30 cellular contexts compared by ENCODE assay signal in genomic region chr6:21171801-21172200, GRCh38.
"Had no signal": no experiment of that assay in that cellular context is flagged by ENCODE, and none has a peak within 500 bp of the region (broad histone marks: within the 10 kb centered on the region; RNA-seq: fewer than 3 reads in every experiment).

No MANE protein-coding gene starts in this region.

- H3K27ac ChIP-seq: colonic mucosa, dorsolateral prefrontal cortex, gastroesophageal sphincter, heart left ventricle, neutrophil, pancreas, thyroid gland, upper lobe of right lung had no signal

- H3K4me1 Mint-ChIP-seq: activated CD4-positive, alpha-beta T cell treated with anti-CD3 and anti-CD28 coated beads for 36 hours had no signal

- H3K27me3 ChIP-seq: colonic mucosa, dorsolateral prefrontal cortex, gastroesophageal sphincter, heart left ventricle, neutrophil, pancreas, thyroid gland, upper lobe of right lung had no signal

- ATAC-seq: activated CD4-positive, alpha-beta T cell treated with anti-CD3 and anti-CD28 coated beads for 36 hours; activated T-cell treated with anti-CD3 and anti-CD28 coated beads, Interleukin-2, amount 50 U/mL, for 4 hours; effector memory CD8-positive, alpha-beta T cell; esophagus mucosa; gastroesophageal sphincter; heart left ventricle; left colon; natural killer cell treated with Interleukin-12 subunit alpha and Interleukin-12 subunit beta and Interleukin-15 and Interleukin-18, amount 100 ng/mL, for 72 hours; pancreas; right cardiac atrium; upper lobe of right lung had no signal

- H3K36me3 ChIP-seq: colonic mucosa, gastroesophageal sphincter, heart left ventricle, neutrophil, pancreas, thyroid gland, upper lobe of right lung had no signal

- H3K4me1 ChIP-seq: colonic mucosa, gastroesophageal sphincter, pancreas, thyroid gland, upper lobe of right lung had no signal

- DNase-seq: activated B cell treated with CpG ODN at 0.5 μM for 24 hours; activated CD4-positive, alpha-beta T cell treated with anti-CD3 and anti-CD28 coated beads for 36 hours; activated CD4-positive, alpha-beta T cell treated with anti-CD3 and anti-CD28 coated beads, Interleukin-2, amount 50 U/mL, for 48 hours; activated CD8-positive, alpha-beta memory T cell treated with anti-CD3 and anti-CD28 coated beads, Interleukin-2, amount 50 U/mL, for 48 hours; activated naive CD4-positive, alpha-beta T cell treated with Interleukin-2 at 50 U/mL for 16 hours; activated naive CD8-positive, alpha-beta T cell treated with anti-CD3 and anti-CD28 coated beads for 36 hours; activated T-cell treated with anti-CD3 and anti-CD28 coated beads, Interleukin-2, amount 50 U/mL, for 4 hours; amniotic stem cell; central memory CD4-positive, alpha-beta T cell; colonic mucosa; dorsolateral prefrontal cortex; effector memory CD8-positive, alpha-beta T cell; heart left ventricle; islet precursor cell; left colon; pancreas; right cardiac atrium; stimulated activated CD4-positive, alpha-beta T cell treated with anti-CD3 and anti-CD28 coated beads, Interleukin-12 subunit alpha, Interleukin-12 subunit beta, amount 100 ng/mL, for 4 hours; stimulated activated CD4-positive, alpha-beta T cell treated with anti-CD3 and anti-CD28 coated beads, Interleukin-4, amount 100 ng/mL, for 4 hours; substantia nigra; thyroid gland; upper lobe of right lung had no signal

- H3K4me3 ChIP-seq: colonic mucosa, dorsolateral prefrontal cortex, gastroesophageal sphincter, heart left ventricle, pancreas, thyroid gland, upper lobe of right lung had no signal

- H3K27ac Mint-ChIP-seq: activated B cell treated with CpG ODN at 0.5 μM for 24 hours; activated CD4-positive, alpha-beta T cell treated with anti-CD3 and anti-CD28 coated beads for 36 hours; activated naive CD8-positive, alpha-beta T cell treated with anti-CD3 and anti-CD28 coated beads for 36 hours; brain; effector memory CD8-positive, alpha-beta T cell; memory B cell; natural killer cell treated with Interleukin-12 subunit alpha and Interleukin-12 subunit beta and Interleukin-15 and Interleukin-18, amount 100 ng/mL, for 72 hours; stimulated activated naive CD8-positive, alpha-beta T cell treated with anti-CD3 and anti-CD28 coated beads, Interleukin-15, Interleukin-2, amounts not matched to agents 100 ng/mL and 50 ng/mL, for 24 hours; T-helper 1 cell treated with Interleukin-12 subunit alpha and Interleukin-12 subunit beta and Interleukin-4 antibody, amounts not matched to agents 30 μg/mL and 1 μg/mL, for 36 hours had no signal

- H3K4me3 Mint-ChIP-seq: activated B cell treated with CpG ODN at 0.5 μM for 24 hours; activated CD4-positive, alpha-beta T cell treated with anti-CD3 and anti-CD28 coated beads for 36 hours; activated naive CD8-positive, alpha-beta T cell treated with anti-CD3 and anti-CD28 coated beads for 36 hours; activated T-cell treated with anti-CD3 and anti-CD28 coated beads, Interleukin-2, amount 50 U/mL, for 4 hours; brain; effector memory CD8-positive, alpha-beta T cell; memory B cell; natural killer cell treated with Interleukin-12 subunit alpha and Interleukin-12 subunit beta and Interleukin-15 and Interleukin-18, amount 100 ng/mL, for 72 hours; stimulated activated naive CD8-positive, alpha-beta T cell treated with anti-CD3 and anti-CD28 coated beads, Interleukin-15, Interleukin-2, amounts not matched to agents 100 ng/mL and 50 ng/mL, for 24 hours; T-helper 1 cell treated with Interleukin-12 subunit alpha and Interleukin-12 subunit beta and Interleukin-4 antibody, amounts not matched to agents 30 μg/mL and 1 μg/mL, for 36 hours had no signal

- H3K36me3 Mint-ChIP-seq: natural killer cell treated with Interleukin-12 subunit alpha and Interleukin-12 subunit beta and Interleukin-15 and Interleukin-18, amount 100 ng/mL, for 72 hours had no signal

- H3K9me3 ChIP-seq: colonic mucosa, gastroesophageal sphincter, heart left ventricle, neutrophil, pancreas, thyroid gland, upper lobe of right lung had no signal

- H3K9me3 Mint-ChIP-seq: activated B cell treated with CpG ODN at 0.5 μM for 24 hours; activated naive CD8-positive, alpha-beta T cell treated with anti-CD3 and anti-CD28 coated beads for 36 hours; activated T-cell treated with anti-CD3 and anti-CD28 coated beads, Interleukin-2, amount 50 U/mL, for 4 hours; effector memory CD8-positive, alpha-beta T cell; memory B cell; natural killer cell treated with Interleukin-12 subunit alpha and Interleukin-12 subunit beta and Interleukin-15 and Interleukin-18, amount 100 ng/mL, for 72 hours; T-helper 1 cell treated with Interleukin-12 subunit alpha and Interleukin-12 subunit beta and Interleukin-4 antibody, amounts not matched to agents 30 μg/mL and 1 μg/mL, for 36 hours had no signal

- H3K27me3 Mint-ChIP-seq: activated B cell treated with CpG ODN at 0.5 μM for 24 hours; activated CD4-positive, alpha-beta T cell treated with anti-CD3 and anti-CD28 coated beads for 36 hours; activated naive CD8-positive, alpha-beta T cell treated with anti-CD3 and anti-CD28 coated beads for 36 hours; brain; effector memory CD8-positive, alpha-beta T cell; memory B cell; natural killer cell treated with Interleukin-12 subunit alpha and Interleukin-12 subunit beta and Interleukin-15 and Interleukin-18, amount 100 ng/mL, for 72 hours; stimulated activated naive CD8-positive, alpha-beta T cell treated with anti-CD3 and anti-CD28 coated beads, Interleukin-15, Interleukin-2, amounts not matched to agents 100 ng/mL and 50 ng/mL, for 24 hours had no signal
